Comparison of ENCODE assay signal across 14 cellular contexts in the genomic region with DNA sequence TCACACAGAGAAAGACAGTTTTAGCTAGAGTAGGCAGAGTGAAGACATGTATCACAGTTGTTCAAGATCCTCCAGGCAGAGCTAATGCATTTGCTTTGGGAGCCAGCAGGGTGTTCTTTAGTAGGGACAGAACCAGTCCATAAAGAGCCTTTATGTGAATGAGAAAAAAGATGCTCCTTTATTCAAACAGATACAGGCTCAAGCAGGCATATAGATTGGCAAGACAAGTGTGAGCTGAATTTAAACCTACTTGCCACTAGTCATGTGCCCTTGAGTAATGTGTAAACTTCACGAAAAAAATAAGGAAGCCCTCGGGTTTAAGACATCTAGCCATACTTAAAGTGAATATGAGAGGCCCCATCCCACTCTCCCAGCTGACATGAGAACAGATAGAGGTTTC. TPM values are rescaled to one million over a fixed set of nuclear protein-coding genes. Genes with fewer than 3 reads are reported as not detected.
DNase-seq lines count a peak whose midpoint lies in the region; ATAC-seq and TF ChIP-seq lines count a peak whose summit lies in the region.
"Had no signal": no experiment of that assay in that cellular context is flagged by ENCODE, and none has a peak within 500 bp of the region (broad histone marks: within the 10 kb centered on the region; RNA-seq: fewer than 3 reads in every experiment).

No MANE protein-coding gene starts in this region.

- no peak overlapping the region for H3K4me3 ChIP-seq in esophagus muscularis mucosa
- no peak overlapping the region for H3K4me3 ChIP-seq in transverse colon

- H3K27ac ChIP-seq in esophagus muscularis mucosa (replicated peaks in 1 of 4) (no peak overlapping the region), transverse colon (no peak overlapping the region)
- H3K27ac ChIP-seq: 22Rv1 had no signal

- peak overlapping the region; percentile 29 for H3K27ac Mint-ChIP-seq in stimulated activated effector memory CD8-positive, alpha-beta T cell treated with anti-CD3 and anti-CD28 coated beads, Interleukin-12 subunit alpha, Interleukin-12 subunit beta, amount 100 ng/mL, for 72 hours
- H3K27ac Mint-ChIP-seq: CD14-positive monocyte, HFFc6 had no signal

- H3K27me3 ChIP-seq in esophagus muscularis mucosa (no peaks in the 10 kb centered on the region), transverse colon (no peaks in the 10 kb centered on the region)

- peaks cover 0 to 3% (median 0%) of the 10 kb centered on the region in 4 donors for H3K4me1 ChIP-seq in esophagus muscularis mucosa
- H3K4me1 ChIP-seq in transverse colon = no peaks in the 10 kb centered on the region

- TF ChIP-seq CTCF in esophagus muscularis mucosa (IDR thresholded peaks at IDR 0.05) (no peak), transverse colon (IDR thresholded peaks at IDR 0.05) (no peak)

- no peak for TF ChIP-seq POLR2A in esophagus muscularis mucosa (IDR thresholded peaks at IDR 0.05; ENCODE audit: low read depth)
- TF ChIP-seq POLR2A in transverse colon (IDR thresholded peaks at IDR 0.05) = no peak

- intact Hi-C loops in esophagus muscularis mucosa (cut with DNase I) = no loop called here
- intact Hi-C loops in transverse colon (cut with DNase I; ENCODE audit: low total_unique reads) = no loop called here

- DNase-seq in CD1c-positive myeloid dendritic cell (ENCODE audit: extremely low spot score) (peak; percentile 38), SK-MEL-5 (ENCODE audit: low read depth, low spot score) (peak; percentile 92), esophagus muscularis mucosa (ENCODE audit: extremely low spot score) (peak; percentile 24), transverse colon (no peak)
- no peak for DNase-seq in stimulated activated effector memory CD8-positive, alpha-beta T cell treated with anti-CD3 and anti-CD28 coated beads, Interleukin-12 subunit alpha, Interleukin-12 subunit beta, amount 100 ng/mL, for 72 hours (ENCODE audit: low spot score in 2 of 2)
- no peak for DNase-seq in stimulated activated CD4-positive, alpha-beta T cell treated with anti-CD3 and anti-CD28 coated beads, Interleukin-4, amount 100 ng/mL, for 4 hours
- DNase-seq in activated naive CD4-positive, alpha-beta T cell (lab: John Stamatoyannopoulos, UW) = no peak
- DNase-seq: CD8-positive, alpha-beta memory T cell; DMS 273 treated with DMSO at 0.1 percent for 48 hours; HCEC 1CT; HFFc6 had no signal

- H3K9me3 ChIP-seq in esophagus muscularis mucosa = no peaks in the 10 kb centered on the region
- no peaks in the 10 kb centered on the region for H3K9me3 ChIP-seq in transverse colon

- no peaks in the 10 kb centered on the region for H3K9me3 Mint-ChIP-seq in stimulated activated effector memory CD8-positive, alpha-beta T cell treated with anti-CD3 and anti-CD28 coated beads, Interleukin-12 subunit alpha, Interleukin-12 subunit beta, amount 100 ng/mL, for 72 hours
- H3K9me3 Mint-ChIP-seq: CD8-positive, alpha-beta memory T cell; HFFc6 had no signal

- whole genome bisulfite sequencing in esophagus muscularis mucosa = 60% methylated on average over 2 of the region's 2 CpGs
- 63 to 65% methylated on average over 2 of the region's 2 CpGs for whole genome bisulfite sequencing in transverse colon (ENCODE audit: low coverage in 1 of 2), 2 donors

- no peak for ATAC-seq in stimulated activated effector memory CD8-positive, alpha-beta T cell treated with anti-CD3 and anti-CD28 coated beads, Interleukin-12 subunit alpha, Interleukin-12 subunit beta, amount 100 ng/mL, for 72 hours
- no peak for ATAC-seq in HG02759 (IDR thresholded peaks at IDR 0.05; ENCODE audit: unreplicated experiment)

- H3K36me3 Mint-ChIP-seq in stimulated activated effector memory CD8-positive, alpha-beta T cell treated with anti-CD3 and anti-CD28 coated beads, Interleukin-12 subunit alpha, Interleukin-12 subunit beta, amount 100 ng/mL, for 72 hours = no peaks in the 10 kb centered on the region
- H3K36me3 Mint-ChIP-seq: CD14-positive monocyte; CD8-positive, alpha-beta memory T cell had no signal

- TF ChIP-seq EP300 in esophagus muscularis mucosa (IDR thresholded peaks at IDR 0.05) (no peak), transverse colon (IDR thresholded peaks at IDR 0.05; ENCODE audit: low read depth) (no peak)

- H3K4me3 Mint-ChIP-seq in stimulated activated effector memory CD8-positive, alpha-beta T cell treated with anti-CD3 and anti-CD28 coated beads, Interleukin-12 subunit alpha, Interleukin-12 subunit beta, amount 100 ng/mL, for 72 hours = no peak overlapping the region
- H3K4me3 Mint-ChIP-seq: CD14-positive monocyte; CD8-positive, alpha-beta memory T cell; HFFc6 had no signal

- no peaks in the 10 kb centered on the region for H3K4me1 Mint-ChIP-seq in stimulated activated effector memory CD8-positive, alpha-beta T cell treated with anti-CD3 and anti-CD28 coated beads, Interleukin-12 subunit alpha, Interleukin-12 subunit beta, amount 100 ng/mL, for 72 hours
- H3K4me1 Mint-ChIP-seq: CD14-positive monocyte; CD8-positive, alpha-beta memory T cell had no signal

- in situ Hi-C loops in SK-MEL-5 (cut with HindIII; ENCODE audit: low pct_unique_long_range_greater_than_20kb, low sequenced_read_pairs) = loop anchor here (25.0 kb wide), 1 partner anchor 252 kb away; no protein-coding TSS in a partner anchor
- in situ Hi-C loops in transverse colon (cut with MboI; ENCODE audit: low pct_ligation_motif_present in 1 of 4, low pct_unique_long_range_greater_than_20kb in 1 of 4, low sequenced_read_pairs in 3 of 4) = loop anchor here in 1 of 4 donors (25.0 kb wide), 1 partner anchor 552 kb away; no protein-coding TSS in a partner anchor

- H3K36me3 ChIP-seq in esophagus muscularis mucosa (no peaks in the 10 kb centered on the region), transverse colon (no peaks in the 10 kb centered on the region)

RNA-seq across cellular contexts. Expression of gene STRAP, which starts 43.2 kb away (rescaled TPM):
- 108 and 114 TPM in 2 replicates for total RNA-seq in SK-MEL-5 (2014; rRNA removed; shearing (Covaris generic))
- polyA plus RNA-seq in SK-MEL-5 (2015; cell fraction: cytosol; rRNA removed) = 169 and 179 TPM in 2 replicates
- polyA plus RNA-seq in SK-MEL-5 (2015; cell fraction: nucleus; rRNA removed) = 59.9 and 100 TPM in 2 replicates
- total RNA-seq in esophagus muscularis mucosa (10 to 100 TPM; 63.9 to 78.5 (median 74.0) TPM), transverse colon (10 to 100 TPM; 39.3 to 78.6 (median 48.6) TPM)

RNA-seq across cellular contexts. Expression of gene EPS8, which starts 49.8 kb away (rescaled TPM):
- total RNA-seq in SK-MEL-5 (2014; rRNA removed; shearing (Covaris generic)) = 186 and 193 TPM in 2 replicates
- polyA plus RNA-seq in SK-MEL-5 (2015; cell fraction: cytosol; rRNA removed) = 113 and 145 TPM in 2 replicates
- 150 and 152 TPM in 2 replicates for polyA plus RNA-seq in SK-MEL-5 (2015; cell fraction: nucleus; rRNA removed)
- total RNA-seq in esophagus muscularis mucosa (100 to 1,000 TPM in 1 of 4 donors, 10 to 100 TPM in 3; 54.4 to 120 (median 78.7) TPM), transverse colon (100 to 1,000 TPM in 3 of 4 donors, 10 to 100 TPM in 1; 55.1 to 180 (median 140) TPM)

Comparison
In these comparisons a context has a peak if more than half of its experiments do, and no peak if none do; other contexts are left out.
1. DNase-seq: peak in CD1c-positive myeloid dendritic cell (single experiment), SK-MEL-5 (single experiment) and esophagus muscularis mucosa (single experiment); none in stimulated activated effector memory CD8-positive, alpha-beta T cell treated with anti-CD3 and anti-CD28 coated beads, Interleukin-12 subunit alpha, Interleukin-12 subunit beta, amount 100 ng/mL, for 72 hours (0 of 2), transverse colon (single experiment), stimulated activated CD4-positive, alpha-beta T cell treated with anti-CD3 and anti-CD28 coated beads, Interleukin-4, amount 100 ng/mL, for 4 hours (0 of 2) and activated naive CD4-positive, alpha-beta T cell (0 of 4).